In the genomic region with DNA sequence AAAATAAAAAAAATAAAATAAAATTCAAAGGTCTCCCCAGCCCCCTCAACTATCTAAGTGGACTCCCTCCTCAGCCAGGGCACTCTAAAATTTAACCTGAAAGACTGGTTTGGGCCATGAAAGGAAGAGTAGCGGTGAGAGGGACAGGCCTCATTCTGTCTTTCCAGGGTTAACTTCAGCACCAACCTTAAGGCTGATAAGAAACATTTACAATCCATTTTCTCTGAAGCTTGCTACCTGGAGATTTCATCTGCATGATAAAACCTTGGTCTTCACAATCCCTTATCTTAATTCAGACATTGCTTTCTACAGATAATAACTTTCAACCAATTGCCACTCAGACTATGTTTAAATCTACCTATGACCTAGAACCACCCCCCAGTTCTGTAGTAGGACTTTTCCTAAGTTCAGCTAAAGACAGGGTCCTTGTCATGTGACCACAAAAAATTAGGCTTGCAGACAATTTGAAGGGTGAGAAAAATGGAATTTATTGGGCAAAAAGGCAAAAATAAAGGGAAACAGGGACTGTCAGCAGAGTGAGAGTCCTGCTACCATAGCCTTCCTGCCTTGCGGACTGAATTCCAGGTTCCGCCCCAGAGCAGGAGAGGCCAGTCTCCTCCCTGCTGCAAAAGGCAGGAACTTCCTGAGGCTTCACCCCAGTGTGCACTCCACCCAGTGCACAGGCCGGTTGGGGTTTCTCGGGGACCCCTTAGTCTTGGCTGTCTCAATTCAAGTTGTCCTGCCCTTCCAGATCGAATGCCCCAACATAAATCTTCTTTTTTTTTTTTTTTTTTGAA, we compare ENCODE assay signal across 25 cellular contexts. TPM values are rescaled to one million over a fixed set of nuclear protein-coding genes. Genes with fewer than 3 reads are reported as not detected.
DNase-seq lines count a peak whose midpoint lies in the region; ATAC-seq, FAIRE-seq and TF ChIP-seq lines count a peak whose summit lies in the region.
"Had no signal": no experiment of that assay in that cellular context is flagged by ENCODE, and none has a peak within 500 bp of the region (broad histone marks: within the 10 kb centered on the region; RNA-seq: fewer than 3 reads in every experiment).

No MANE protein-coding gene starts in this region.

- H4K8ac ChIP-seq in H1 (ENCODE audit: extremely low read depth, insufficient read depth, low read length) = no peak overlapping the region

- H3K23ac ChIP-seq in H1 (ENCODE audit: insufficient read length) = no peak overlapping the region

- no peak overlapping the region for H4K91ac ChIP-seq in H1 (replicated peaks; ENCODE audit: insufficient read length, low read length)

- peaks cover 9% of the 10 kb centered on the region; the same call in 1 of the 2 replicates for H3K9me2 ChIP-seq in GM23338 (ENCODE audit: insufficient read depth)

- H3K36me3 Mint-ChIP-seq in GM23338 (ENCODE audit: low read depth) = peaks cover 48% of the 10 kb centered on the region

- no peaks in the 10 kb centered on the region for H3K27me3 Mint-ChIP-seq in GM23338 (ENCODE audit: insufficient read depth, low read depth, poor library complexity)
- H3K27me3 Mint-ChIP-seq: CD4-positive, alpha-beta T cell; CD8-positive, alpha-beta memory T cell had no signal

- H3K9ac ChIP-seq in HUES64 (ENCODE audit: low read depth, low read length) (no peak overlapping the region), H1 (replicated peaks in 1 of 4; ENCODE audit: extremely low read depth in 1 of 4, low read depth in 3 of 4, low read length in 3 of 4) (no peak overlapping the region; a peak in 1 of 7 replicates), iPS-20b (ENCODE audit: low read depth, low read length) (peak overlapping the region; percentile 41; the same call in 1 of the 2 replicates)
- H3K9ac ChIP-seq: BLaER1 treated with 17β-estradiol and CSF1 and Interleukin-3, amounts not matched to agents 10 nM and 100 nM had no signal

- H2AK5ac ChIP-seq in H1 (ENCODE audit: low read depth, low read length) = no peak overlapping the region; the same call in 1 of the 2 replicates

- peaks cover 11% of the 10 kb centered on the region for H3K4me1 Mint-ChIP-seq in GM23338
- H3K4me1 Mint-ChIP-seq: CD14-positive monocyte had no signal

- no peaks in the 10 kb centered on the region for H3F3A ChIP-seq in GM23338 (replicated peaks; ENCODE audit: low read depth)

- DNase-seq in GM23338 (ENCODE audit: low spot score) = peak; percentile 28
- no peak for DNase-seq in H1 (ENCODE audit: low read depth in 1 of 2, low spot score in 2 of 2)
- no peak for DNase-seq in Right ventricle myocardium inferior (ENCODE audit: missing footprints)
- DNase-seq in upper lobe of left lung = no peak
- DNase-seq: AML-193; BE2C; CD4-positive, alpha-beta T cell; CD8-positive, alpha-beta memory T cell; DMS 273 treated with DMSO at 0.1 percent for 48 hours; DMS79; EL; GDM1; HFFc6 had no signal

- ATAC-seq in GM23338 (peak; percentile 65), Right ventricle myocardium inferior (no peak), HG02852 (IDR thresholded peaks at IDR 0.05; ENCODE audit: unreplicated experiment) (no peak), GM21423 (IDR thresholded peaks at IDR 0.05; ENCODE audit: unreplicated experiment) (no peak), upper lobe of left lung (ENCODE audit: low FRiP score in 2 of 2) (no peak)
- ATAC-seq: GM12878 had no signal

- CTCF ChIA-PET in H1 (lab: Charles Lee; ENCODE audit: partially characterized antibody) = interaction anchor here (0.9 kb wide), 1 partner anchor 45 kb away, joined by 3 read pairs; no protein-coding TSS in a partner anchor

- TF ChIP-seq RAD21 in H1 (IDR thresholded peaks at IDR 0.05 in 1 of 2, conservative IDR thresholded peaks at IDR 0.05 in 1 of 2; ENCODE audit: low read depth in 2 of 2, low read length in 2 of 2) = no peak

- no peak for TF ChIP-seq EP300 in H1 (IDR thresholded peaks at IDR 0.05; ENCODE audit: borderline replicate concordance in 1 of 2, low read depth in 2 of 2, low read length in 2 of 2)
- TF ChIP-seq EP300 in upper lobe of left lung (IDR thresholded peaks at IDR 0.05) = no peak

- intact Hi-C loops in Right ventricle myocardium inferior (cut with DNase I) = no loop called here

- peaks cover 27% of the 10 kb centered on the region for H3K9me3 ChIP-seq in HUES64 (ENCODE audit: insufficient read depth, low read depth, low read length)
- peaks cover 0 to 4% of the 10 kb centered on the region in 2 experiments; a peak in 1 of 4 replicates for H3K9me3 ChIP-seq in H1 (ENCODE audit: insufficient read depth in 2 of 2, low read depth in 1 of 2, low read length in 1 of 2)
- peaks cover 25% of the 10 kb centered on the region for H3K9me3 ChIP-seq in iPS-20b (ENCODE audit: insufficient read depth, low read depth, low read length)
- peaks cover 0 to 9% (median 4%) of the 10 kb centered on the region in 4 donors for H3K9me3 ChIP-seq in upper lobe of left lung
- H3K9me3 ChIP-seq: BE2C, HAP-1 had no signal

- no peak overlapping the region for H3K4me3 ChIP-seq in GM23338
- H3K4me3 ChIP-seq in HUES64 (ENCODE audit: low read length) = no peak overlapping the region
- H3K4me3 ChIP-seq in H1 (ENCODE audit: extremely low read depth in 1 of 4, insufficient read depth in 2 of 4, low read depth in 3 of 4, low read length in 4 of 4) = no peak overlapping the region; a peak in 1 of 8 replicates
- H3K4me3 ChIP-seq in iPS-20b (ENCODE audit: low read length) = no peak overlapping the region
- H3K4me3 ChIP-seq in upper lobe of left lung = no peak overlapping the region
- H3K4me3 ChIP-seq: BLaER1 treated with 17β-estradiol and CSF1 and Interleukin-3, amounts not matched to agents 10 nM and 100 nM; GM12878; HAP-1 had no signal

- no peak overlapping the region for H2BK15ac ChIP-seq in H1 (ENCODE audit: low read length)

- H4K20me1 ChIP-seq in GM23338 (replicated peaks; ENCODE audit: insufficient read depth) (no peaks in the 10 kb centered on the region), H1 (replicated peaks in 1 of 2; ENCODE audit: control insufficient read depth in 1 of 2, insufficient read depth in 2 of 2, low read length in 2 of 2) (no peaks in the 10 kb centered on the region)
- H4K20me1 ChIP-seq: BLaER1 treated with 17β-estradiol and CSF1 and Interleukin-3, amounts not matched to agents 10 nM and 100 nM had no signal

- no peak overlapping the region for H3K56ac ChIP-seq in H1 (replicated peaks; ENCODE audit: insufficient read length, low read depth, low read length)

- TF ChIP-seq POLR2A in H1 (IDR thresholded peaks at IDR 0.05; ENCODE audit: control extremely low read depth in 1 of 2, low read depth in 2 of 2, low read length in 2 of 2) (no peak), upper lobe of left lung (IDR thresholded peaks at IDR 0.05) (no peak)

- 0 out of 2 replicates have a peak overlapping the region, but pooled peaks have one; percentile 75 for H2BK20ac ChIP-seq in H1 (ENCODE audit: low read length)

- H3K4me3 Mint-ChIP-seq in GM23338 = no peak overlapping the region
- H3K4me3 Mint-ChIP-seq: CD14-positive monocyte; CD4-positive, alpha-beta T cell; CD8-positive, alpha-beta memory T cell; HFFc6 had no signal

- no peaks in the 10 kb centered on the region for H3K79me1 ChIP-seq in H1 (ENCODE audit: low read depth, low read length)

- H3K4me1 ChIP-seq in GM23338 (ENCODE audit: insufficient read depth) (no peaks in the 10 kb centered on the region), HUES64 (ENCODE audit: insufficient read depth, low read length) (peaks cover 4% of the 10 kb centered on the region; the same call in 1 of the 2 replicates), H1 (replicated peaks in 1 of 4; ENCODE audit: control insufficient read depth in 3 of 4, insufficient read depth in 4 of 4, low read length in 3 of 4) (peaks cover 0 to 4% (median 3%) of the 10 kb centered on the region in 4 experiments; a peak in 4 of 7 replicates), iPS-20b (ENCODE audit: insufficient read depth, low read length) (peaks cover 4% of the 10 kb centered on the region; the same call in 1 of the 2 replicates), upper lobe of left lung (no peaks in the 10 kb centered on the region)
- H3K4me1 ChIP-seq: BE2C; BLaER1 treated with 17β-estradiol and CSF1 and Interleukin-3, amounts not matched to agents 10 nM and 100 nM; HAP-1 had no signal

- WGBS in HUES64 = 92% methylated on average over 6 of the region's 6 CpGs
- WGBS in H1 (ENCODE audit: extremely low coverage in 1 of 2, insufficient coverage in 1 of 2, insufficient read length in 1 of 2, insufficient replicate concordance in 2 of 2, low coverage in 1 of 2, low lambda C conversion rate in 2 of 2, missing lambda C conversion rate in 1 of 2), 2 experiments = 84% methylated on average over 6 of the region's 6 CpGs; no CpG with 5 or more reads in 1 of the 2 experiments
- WGBS in upper lobe of left lung, 2 donors = 97% methylated on average over 6 of the region's 6 CpGs

- peaks cover 29% of the 10 kb centered on the region for H3K9me3 Mint-ChIP-seq in GM23338

- peak overlapping the region; percentile 45; the same call in 1 of the 2 replicates for H2BK5ac ChIP-seq in H1 (ENCODE audit: low read depth, low read length)

- H2BK120ac ChIP-seq in H1 (replicated peaks; ENCODE audit: low read depth, low read length) = peak overlapping the region; percentile 64

- H3K27ac ChIP-seq in GM23338 (ENCODE audit: low read depth) = 0 out of 2 replicates have a peak overlapping the region, but pooled peaks have one; percentile 74
- H3K27ac ChIP-seq in HUES64 (ENCODE audit: low read depth, low read length) = peak overlapping the region; percentile 46; the same call in 1 of the 2 replicates
- H3K27ac ChIP-seq in H1 (ENCODE audit: low read depth, low read length) = peak overlapping the region; percentile 13; the same call in 1 of the 2 replicates
- peak overlapping the region; percentile 47 for H3K27ac ChIP-seq in iPS-20b (ENCODE audit: low read length)
- no peak overlapping the region for H3K27ac ChIP-seq in upper lobe of left lung
- H3K27ac ChIP-seq: 22Rv1; BLaER1 treated with 17β-estradiol and CSF1 and Interleukin-3, amounts not matched to agents 10 nM and 100 nM had no signal

- H3K23me2 ChIP-seq in H1 (ENCODE audit: low read depth, low read length) = no peaks in the 10 kb centered on the region

- no peak overlapping the region for H4K5ac ChIP-seq in H1 (ENCODE audit: insufficient read length, low read depth, low read length)

- H3K14ac ChIP-seq in H1 (ENCODE audit: insufficient read length) = no peak overlapping the region

- no peaks in the 10 kb centered on the region for H3K27me3 ChIP-seq in GM23338 (ENCODE audit: insufficient read depth)
- no peaks in the 10 kb centered on the region for H3K27me3 ChIP-seq in HUES64 (ENCODE audit: insufficient read depth, low read length)
- no peaks in the 10 kb centered on the region for H3K27me3 ChIP-seq in H1 (replicated peaks in 1 of 4; ENCODE audit: control insufficient read depth in 3 of 4, extremely low read depth in 1 of 4, insufficient read depth in 3 of 4, low read length in 3 of 4)
- no peaks in the 10 kb centered on the region for H3K27me3 ChIP-seq in iPS-20b (ENCODE audit: insufficient read depth, low read length)
- H3K27me3 ChIP-seq in upper lobe of left lung = no peaks in the 10 kb centered on the region
- H3K27me3 ChIP-seq: BE2C; BLaER1 treated with 17β-estradiol and CSF1 and Interleukin-3, amounts not matched to agents 10 nM and 100 nM had no signal

- H3K4ac ChIP-seq in H1 (replicated peaks; ENCODE audit: insufficient read length, low read depth, low read length) = no peak overlapping the region

- H3K36me3 ChIP-seq in GM23338 (ENCODE audit: insufficient read depth) (peaks cover 7% of the 10 kb centered on the region; the same call in 1 of the 2 replicates), HUES64 (ENCODE audit: insufficient read depth, low read length) (peaks cover 26% of the 10 kb centered on the region), H1 (ENCODE audit: control insufficient read depth in 2 of 4, insufficient read depth in 4 of 4, low read length in 3 of 4) (peaks cover 0 to 6% (median 0%) of the 10 kb centered on the region in 4 experiments; a peak in 2 of 8 replicates), iPS-20b (ENCODE audit: insufficient read depth, low read depth, low read length) (peaks cover 9% of the 10 kb centered on the region), upper lobe of left lung (no peaks in the 10 kb centered on the region)

- POLR2A ChIA-PET in H1 (lab: Charles Lee; ENCODE audit: partially characterized antibody) = interaction anchor here (0.8 to 1.4 kb wide), 2 partner anchors 24 to 25 kb away, joined by 3 read pairs; no protein-coding TSS in a partner anchor

- no peak overlapping the region for H3K18ac ChIP-seq in H1 (ENCODE audit: extremely low read depth, low read length)

- TF ChIP-seq CTCF in GM23338 (conservative IDR thresholded peaks at IDR 0.05; ENCODE audit: low read depth in 2 of 2) (no peak), H1 (IDR thresholded peaks at IDR 0.05; ENCODE audit: control extremely low read depth in 1 of 3, insufficient read depth in 1 of 3, low read depth in 1 of 3, low read length in 3 of 3) (no peak), upper lobe of left lung (IDR thresholded peaks at IDR 0.05) (no peak)

- H2BK12ac ChIP-seq in H1 (ENCODE audit: low read depth, low read length) = no peak overlapping the region

- H3K27ac Mint-ChIP-seq in GM23338 = peak overlapping the region; percentile 27
- H3K27ac Mint-ChIP-seq: CD4-positive, alpha-beta T cell; CD8-positive, alpha-beta memory T cell; HFFc6 had no signal

- peaks cover 7% of the 10 kb centered on the region; the same call in 1 of the 2 replicates for H3K79me2 ChIP-seq in GM23338 (replicated peaks; ENCODE audit: insufficient read depth)
- H3K79me2 ChIP-seq in H1 (ENCODE audit: control insufficient read depth in 1 of 2, insufficient read depth in 2 of 2, low read length in 2 of 2) = no peaks in the 10 kb centered on the region

- FAIRE-seq in H1 (lab: Jason Lieb, UNC) = no peak
- FAIRE-seq: A204.1, D721Med, GM12878, GM19239 had no signal

- H2AFZ ChIP-seq in GM23338 = no peak overlapping the region
- no peak overlapping the region for H2AFZ ChIP-seq in H1 (ENCODE audit: low read length)

- H3K4me2 ChIP-seq in GM23338 (no peak overlapping the region), H1 (ENCODE audit: insufficient read depth in 1 of 2, low read depth in 2 of 2, low read length in 2 of 2) (peak overlapping the region in 1 of 2 experiments; percentile 8; a peak in 1 of 4 replicates)
- H3K4me2 ChIP-seq: BLaER1 treated with 17β-estradiol and CSF1 and Interleukin-3, amounts not matched to agents 10 nM and 100 nM had no signal

RNA-seq across cellular contexts. Expression of a gene that starts 26.0 kb away (rescaled TPM):
- total RNA-seq in GM23338 (2014; rRNA removed; shearing (Covaris generic)) = 36.6 and 37.9 TPM in 2 replicates
- polyA plus RNA-seq in GM23338 (2016; fragmentation: Nextera tagmentation; extraction: Ambion mirVana) (19.1 and 21.9 TPM in 2 replicates), H1 (2011; rRNA removed) (19.9 and 25.8 TPM in 2 replicates)
- 20.3 TPM for polyA plus RNA-seq in HUES64 (2013, experiment 1 of 2)
- 26.6 TPM for polyA plus RNA-seq in HUES64 (2013, experiment 2 of 2)
- total RNA-seq in H1 (2021; fragmentation: NEBNext Ultra II Directional; extraction: Animal tissue kit (Norgen Biotek cat#: 25700)) = 30.0 and 34.0 TPM in 2 replicates
- polyA plus RNA-seq in H1 (2011; cell fraction: cytosol; rRNA removed) = 29.2 TPM
- 36.8 TPM for polyA plus RNA-seq in H1 (2011; cell fraction: nucleus; rRNA removed)
- 18.9 to 23.0 TPM (median 21.6 TPM) in 4 replicates for polyA plus RNA-seq in H1 (2012, experiment 1 of 2)
- polyA plus RNA-seq in H1 (2012, experiment 2 of 2) = 7.0 TPM
- 25.1 TPM for polyA plus RNA-seq in H1 (2013, experiment 1 of 2)
- 26.4 TPM for polyA plus RNA-seq in H1 (2013, experiment 2 of 2)
- 36.6 and 38.8 TPM in 2 replicates for polyA minus RNA-seq in H1 (2011; rRNA and poly(A)+ RNA removed)
- 11.2 TPM for polyA minus RNA-seq in H1 (2011; cell fraction: cytosol; rRNA and poly(A)+ RNA removed)
- 61.6 TPM for polyA minus RNA-seq in H1 (2011; cell fraction: nucleus; rRNA and poly(A)+ RNA removed)
- total RNA-seq in Right ventricle myocardium inferior (28.4 TPM), upper lobe of left lung (10 to 100 TPM; 11.5 to 51.3 (median 22.3) TPM)

Comparison
In these comparisons a context has a peak if more than half of its experiments do, and no peak if none do; other contexts are left out.
1. H3K27ac ChIP-seq: peak in GM23338 (single experiment), HUES64 (single experiment), H1 (single experiment) and iPS-20b (single experiment); none in upper lobe of left lung (0 of 4).